8 cellular contexts compared by ENCODE assay signal in the genomic region with DNA sequence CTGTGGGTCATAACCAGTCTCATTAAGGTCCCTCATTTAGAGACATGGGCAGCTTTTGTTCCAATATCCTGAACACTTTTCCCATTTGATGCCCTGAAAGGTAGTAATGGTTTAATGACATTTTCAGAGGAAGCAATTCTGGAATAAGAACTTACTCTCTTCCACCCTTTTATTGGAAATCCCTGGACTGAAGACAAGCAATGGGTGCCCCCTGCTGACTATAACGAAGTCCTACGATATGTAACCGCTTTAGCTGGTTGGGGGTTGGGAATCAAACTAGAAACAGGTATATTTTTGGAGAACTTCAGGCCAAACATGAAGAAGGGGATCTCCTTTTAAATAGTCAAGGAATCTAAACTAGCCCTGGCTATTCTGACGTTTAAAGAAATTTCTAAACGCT. TPM values are rescaled to one million over a fixed set of nuclear protein-coding genes. Genes with fewer than 3 reads are reported as not detected.
A peak's percentile ranks its signal among the peaks of the same experiment; 100 is the strongest.
DNase-seq lines count a peak whose midpoint lies in the region; ATAC-seq and TF ChIP-seq lines count a peak whose summit lies in the region.

No MANE protein-coding gene starts in this region.

- H3K4me1 Mint-ChIP-seq in natural killer cell (peaks cover 10 to 11% of the 10 kb centered on the region in 2 donors), mesothelial cell of epicardium (no peaks in the 10 kb centered on the region)
- peaks cover 3 to 15% of the 10 kb centered on the region in 2 donors for H3K4me1 Mint-ChIP-seq in natural killer cell treated with Interleukin-12 subunit alpha and Interleukin-12 subunit beta and Interleukin-15 and Interleukin-18, amount 100 ng/mL, for 72 hours (ENCODE audit: low read depth in 2 of 2)
- peaks cover 2% of the 10 kb centered on the region for H3K4me1 Mint-ChIP-seq in activated T-cell treated with anti-CD3 and anti-CD28 coated beads, Interleukin-2, amount 50 U/mL, for 4 hours (ENCODE audit: low read depth)

- TF ChIP-seq CTCF in natural killer cell (IDR thresholded peaks at IDR 0.05) (peak; percentile 17), mesothelial cell of epicardium (IDR thresholded peaks at IDR 0.05; ENCODE audit: unreplicated experiment) (peak; percentile 36)

- no peak overlapping the region for H3K4me3 Mint-ChIP-seq in natural killer cell
- H3K4me3 Mint-ChIP-seq in natural killer cell treated with Interleukin-12 subunit alpha and Interleukin-12 subunit beta and Interleukin-15 and Interleukin-18, amount 100 ng/mL, for 72 hours: no peak overlapping the region
- H3K4me3 Mint-ChIP-seq in mesothelial cell of epicardium: no peak overlapping the region
- no peak overlapping the region for H3K4me3 Mint-ChIP-seq in activated T-cell treated with anti-CD3 and anti-CD28 coated beads, Interleukin-2, amount 50 U/mL, for 4 hours

- no peak for DNase-seq in natural killer cell
- DNase-seq in natural killer cell treated with Interleukin-12 subunit alpha and Interleukin-12 subunit beta and Interleukin-15 and Interleukin-18, amount 100 ng/mL, for 72 hours (ENCODE audit: low spot score): no peak
- DNase-seq in NCI-H2196 treated with DMSO at 0.1 percent for 48 hours (lab: John Stamatoyannopoulos, UW; ENCODE audit: unreplicated experiment): peak; percentile 42
- DNase-seq in dermis blood vessel endothelial cell: peak; percentile 71
- no peak for DNase-seq in mesothelial cell of epicardium (ENCODE audit: low spot score in 2 of 2, unreplicated experiment in 2 of 2)
- DNase-seq in NOMO-1 treated with dmso at 0.1 percent for 144 hours (lab: John Stamatoyannopoulos, UW; ENCODE audit: unreplicated experiment): no peak
- DNase-seq in CD1c-positive myeloid dendritic cell (ENCODE audit: extremely low spot score): no peak
- DNase-seq in activated T-cell treated with anti-CD3 and anti-CD28 coated beads, Interleukin-2, amount 50 U/mL, for 4 hours: no peak

- intact Hi-C loops in natural killer cell (cut with micrococcal nuclease): loop anchor here (2.0 kb wide), 1 partner anchor 58 kb away; no protein-coding TSS in a partner anchor

- H3K9me3 Mint-ChIP-seq in natural killer cell: no peaks in the 10 kb centered on the region
- no peaks in the 10 kb centered on the region for H3K9me3 Mint-ChIP-seq in natural killer cell treated with Interleukin-12 subunit alpha and Interleukin-12 subunit beta and Interleukin-15 and Interleukin-18, amount 100 ng/mL, for 72 hours
- H3K9me3 Mint-ChIP-seq in mesothelial cell of epicardium: no peaks in the 10 kb centered on the region
- H3K9me3 Mint-ChIP-seq in activated T-cell treated with anti-CD3 and anti-CD28 coated beads, Interleukin-2, amount 50 U/mL, for 4 hours: no peaks in the 10 kb centered on the region

- H3K27ac Mint-ChIP-seq in natural killer cell (no peak overlapping the region), mesothelial cell of epicardium (no peak overlapping the region)
- peak overlapping the region in 1 of 2 donors; percentile 11 for H3K27ac Mint-ChIP-seq in natural killer cell treated with Interleukin-12 subunit alpha and Interleukin-12 subunit beta and Interleukin-15 and Interleukin-18, amount 100 ng/mL, for 72 hours

- H3K36me3 Mint-ChIP-seq in natural killer cell (peaks cover 27% of the 10 kb centered on the region), mesothelial cell of epicardium (peaks cover 28% of the 10 kb centered on the region)
- peaks cover 28% of the 10 kb centered on the region for H3K36me3 Mint-ChIP-seq in natural killer cell treated with Interleukin-12 subunit alpha and Interleukin-12 subunit beta and Interleukin-15 and Interleukin-18, amount 100 ng/mL, for 72 hours
- peaks cover 29% of the 10 kb centered on the region for H3K36me3 Mint-ChIP-seq in activated T-cell treated with anti-CD3 and anti-CD28 coated beads, Interleukin-2, amount 50 U/mL, for 4 hours (ENCODE audit: insufficient read depth)

- no peak for ATAC-seq in natural killer cell
- no peak for ATAC-seq in natural killer cell treated with Interleukin-12 subunit alpha and Interleukin-12 subunit beta and Interleukin-15 and Interleukin-18, amount 100 ng/mL, for 72 hours
- ATAC-seq in activated T-cell treated with anti-CD3 and anti-CD28 coated beads, Interleukin-2, amount 50 U/mL, for 4 hours: no peak

- H3K27me3 Mint-ChIP-seq in natural killer cell (ENCODE audit: low read depth in 2 of 2) (no peaks in the 10 kb centered on the region), mesothelial cell of epicardium (ENCODE audit: low read depth) (no peaks in the 10 kb centered on the region)
- H3K27me3 Mint-ChIP-seq in natural killer cell treated with Interleukin-12 subunit alpha and Interleukin-12 subunit beta and Interleukin-15 and Interleukin-18, amount 100 ng/mL, for 72 hours: no peaks in the 10 kb centered on the region
- no peaks in the 10 kb centered on the region for H3K27me3 Mint-ChIP-seq in activated T-cell treated with anti-CD3 and anti-CD28 coated beads, Interleukin-2, amount 50 U/mL, for 4 hours (ENCODE audit: low read depth)

RNA-seq across cellular contexts. Expression of a gene that starts 20.5 kb away (rescaled TPM):
- total RNA-seq in natural killer cell: 10 to 100 TPM; 50.5 to 57.0 (median 51.2) TPM
- 10 to 100 TPM; 68.0 to 74.9 TPM for total RNA-seq in natural killer cell treated with Interleukin-12 subunit alpha and Interleukin-12 subunit beta and Interleukin-15 and Interleukin-18, amount 100 ng/mL, for 72 hours
- 93.8 and 113 TPM in 2 replicates for total RNA-seq in dermis blood vessel endothelial cell
- 67.9 to 73.2 TPM (median 71.5 TPM) in 3 replicates for total RNA-seq in mesothelial cell of epicardium
- total RNA-seq in activated T-cell treated with anti-CD3 and anti-CD28 coated beads, Interleukin-2, amount 50 U/mL, for 4 hours: 10 to 100 TPM; 65.8 to 78.5 (median 69.6) TPM

RNA-seq across cellular contexts. Expression of a gene that starts 20.8 kb away (rescaled TPM):
- total RNA-seq in natural killer cell (10 to 100 TPM; 21.3 to 36.3 (median 23.1) TPM), dermis blood vessel endothelial cell (35.3 and 38.6 TPM in 2 replicates), mesothelial cell of epicardium (24.8 to 28.3 TPM (median 26.3 TPM) in 3 replicates)
- total RNA-seq in natural killer cell treated with Interleukin-12 subunit alpha and Interleukin-12 subunit beta and Interleukin-15 and Interleukin-18, amount 100 ng/mL, for 72 hours: 10 to 100 TPM; 36.9 to 56.7 TPM
- total RNA-seq in activated T-cell treated with anti-CD3 and anti-CD28 coated beads, Interleukin-2, amount 50 U/mL, for 4 hours: 10 to 100 TPM; 45.9 to 57.0 (median 49.9) TPM

RNA-seq across cellular contexts. Expression of a gene that starts 32.3 kb away (rescaled TPM):
- total RNA-seq in natural killer cell: 10 to 100 TPM; 27.7 to 37.3 (median 34.4) TPM
- total RNA-seq in natural killer cell treated with Interleukin-12 subunit alpha and Interleukin-12 subunit beta and Interleukin-15 and Interleukin-18, amount 100 ng/mL, for 72 hours: 10 to 100 TPM; 38.8 to 40.0 TPM
- total RNA-seq in dermis blood vessel endothelial cell: 63.2 and 65.9 TPM in 2 replicates
- total RNA-seq in mesothelial cell of epicardium: 37.8 to 38.5 TPM (median 38.3 TPM) in 3 replicates
- total RNA-seq in activated T-cell treated with anti-CD3 and anti-CD28 coated beads, Interleukin-2, amount 50 U/mL, for 4 hours: 10 to 100 TPM; 32.4 to 38.2 (median 33.5) TPM

RNA-seq across cellular contexts. Expression of a gene that starts 45.7 kb away (rescaled TPM):
- total RNA-seq in natural killer cell (under 1 TPM in 2 of 3 donors, not detected in 1; 0.45 to 0.88 TPM), dermis blood vessel endothelial cell (0.68 and 1.1 TPM in 2 replicates), mesothelial cell of epicardium (3.1 to 3.3 TPM (median 3.3 TPM) in 3 replicates)
- total RNA-seq in natural killer cell treated with Interleukin-12 subunit alpha and Interleukin-12 subunit beta and Interleukin-15 and Interleukin-18, amount 100 ng/mL, for 72 hours: under 1 TPM in 1 of 2 donors, not detected in 1; 0.24 TPM
- total RNA-seq in activated T-cell treated with anti-CD3 and anti-CD28 coated beads, Interleukin-2, amount 50 U/mL, for 4 hours: not detected

RNA-seq across cellular contexts. Expression of a gene that starts 54.1 kb away (rescaled TPM):
- 10 to 100 TPM in 2 of 3 donors, 1 to 10 TPM in 1; 9.2 to 12.1 (median 10.2) TPM for total RNA-seq in natural killer cell
- total RNA-seq in natural killer cell treated with Interleukin-12 subunit alpha and Interleukin-12 subunit beta and Interleukin-15 and Interleukin-18, amount 100 ng/mL, for 72 hours: 10 to 100 TPM in 1 of 2 donors, 1 to 10 TPM in 1; 5.0 to 18.4 TPM
- total RNA-seq in dermis blood vessel endothelial cell: 1.4 and 5.9 TPM in 2 replicates
- total RNA-seq in mesothelial cell of epicardium: 17.0 to 18.7 TPM (median 18.1 TPM) in 3 replicates
- total RNA-seq in activated T-cell treated with anti-CD3 and anti-CD28 coated beads, Interleukin-2, amount 50 U/mL, for 4 hours: 10 to 100 TPM; 12.3 to 15.5 (median 14.5) TPM

Comparison
In these comparisons a context has a peak if more than half of its experiments do, and no peak if none do; other contexts are left out.
1. DNase-seq: peak in NCI-H2196 treated with DMSO at 0.1 percent for 48 hours (single experiment) and dermis blood vessel endothelial cell (single experiment); none in natural killer cell (single experiment), natural killer cell treated with Interleukin-12 subunit alpha and Interleukin-12 subunit beta and Interleukin-15 and Interleukin-18, amount 100 ng/mL, for 72 hours (single experiment), mesothelial cell of epicardium (0 of 2), NOMO-1 treated with dmso at 0.1 percent for 144 hours (single experiment), CD1c-positive myeloid dendritic cell (single experiment) and activated T-cell treated with anti-CD3 and anti-CD28 coated beads, Interleukin-2, amount 50 U/mL, for 4 hours (single experiment).